ENCODE assay signal across 23 cellular contexts in the genomic region with DNA sequence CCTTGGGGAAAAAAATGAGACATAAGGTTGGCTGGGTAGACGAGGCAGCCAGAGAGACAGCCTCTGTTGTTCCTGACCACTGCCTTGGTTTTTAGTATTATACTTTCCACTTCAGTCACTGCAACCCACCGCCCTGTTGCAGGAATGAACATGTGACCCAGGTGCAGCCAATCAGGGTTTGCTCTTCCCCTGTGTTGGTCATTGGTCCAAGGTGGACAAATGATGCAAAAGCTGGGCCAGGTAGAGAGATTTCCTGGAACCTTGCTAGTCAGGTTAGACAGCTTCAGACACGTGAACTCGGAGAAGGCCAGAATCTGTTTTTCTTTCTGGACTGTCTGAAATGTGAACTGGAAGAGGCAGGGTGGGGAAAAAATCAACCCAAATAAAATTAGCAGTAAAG.
"Had no signal": no experiment of that assay in that cellular context is flagged by ENCODE, and none has a peak within 500 bp of the region (broad histone marks: within the 10 kb centered on the region; RNA-seq: fewer than 3 reads in every experiment).

No MANE protein-coding gene starts in this region.

- H3K4me1 Mint-ChIP-seq: IgD-negative memory B cell had no signal

- H3K36me3 Mint-ChIP-seq: IgD-negative memory B cell had no signal

- H3K27me3 Mint-ChIP-seq: IgD-negative memory B cell had no signal

- ATAC-seq: K562 had no signal

- H3K27ac Mint-ChIP-seq: IgD-negative memory B cell had no signal

- H3K4me2 ChIP-seq: KMS-11, SK-N-SH had no signal

- H3K4me1 ChIP-seq: SJSA1 had no signal

- DNase-seq: Kasumi-1, MV-4-11, NCI-H1048, NCI-H1105, NCI-H1417, NCI-H1436 treated with DMSO at 0.1 percent for 48 hours, NCI-H1694, NCI-H187 treated with DMSO at 0.1 percent for 48 hours, NCI-H2029 treated with DMSO at 0.1 percent for 48 hours, NCI-H2171 treated with DMSO at 0.1 percent for 48 hours, NCI-H345, NCI-H524, NCI-H526 treated with DMSO at 0.1 percent for 48 hours, NCI-H748 treated with DMSO at 0.1 percent for 48 hours, Right ventricle myocardium superior, RPMI8226, SIG-M5, SK-N-SH had no signal

- H3K4me3 Mint-ChIP-seq: IgD-negative memory B cell had no signal

- H3K27me3 ChIP-seq: SJSA1 had no signal

- H3K36me3 ChIP-seq: SJSA1 had no signal

- H3K27ac ChIP-seq: HL-60, KMS-11, SJSA1 had no signal

- H3K4me3 ChIP-seq: K562, SJSA1 had no signal

- H3K9ac ChIP-seq: KMS-11, SK-N-SH had no signal
